Comparison of ENCODE assay signal across 11 cellular contexts in genomic region chrX:52363247-52363883, GRCh38. TPM values are rescaled to one million over a fixed set of nuclear protein-coding genes. Genes with fewer than 3 reads are reported as not detected.
DNase-seq lines count a peak whose midpoint lies in the region; ATAC-seq, FAIRE-seq and TF ChIP-seq lines count a peak whose summit lies in the region.
"Had no signal": no experiment of that assay in that cellular context is flagged by ENCODE, and none has a peak within 500 bp of the region (broad histone marks: within the 10 kb centered on the region; RNA-seq: fewer than 3 reads in every experiment).

No MANE protein-coding gene starts in this region.

- DNase-seq in DMS79 treated with DMSO at 0.1 percent for 48 hours (lab: John Stamatoyannopoulos, UW), result peak; percentile 12
- DNase-seq in LoVo (ENCODE audit: low spot score), result peak; percentile 12
- DNase-seq in brain microvascular endothelial cell, result peak; percentile 12
- no peak for DNase-seq in HepG2 (ENCODE audit: low spot score)
- no peak for DNase-seq in activated T-helper 1 cell treated with anti-CD3 and anti-CD28 coated beads, Interleukin-12 subunit alpha, Interleukin-12 subunit beta, Interleukin-2, Interleukin-4 antibody, amounts not matched to agents 30 ng/mL and 10 ng/mL and 1 ng/mL, durations not matched to agents 14 hours and 24 hours and 36 hours (ENCODE audit: low spot score)
- DNase-seq: activated CD4-positive, alpha-beta T cell treated with anti-CD3 and anti-CD28 coated beads for 4 hours; activated effector memory CD4-positive, alpha-beta T cell treated with Interleukin-2 at 50 U/mL for 16 hours; NCI-H2107 had no signal

- BruUV-seq in HepG2 (replicated peaks; lab: Mats Ljungman, UMichigan), result no TSS peak

- no peaks in the 10 kb centered on the region for H3K36me3 Mint-ChIP-seq in activated T-helper 1 cell treated with anti-CD3 and anti-CD28 coated beads, Interleukin-12 subunit alpha, Interleukin-12 subunit beta, Interleukin-2, Interleukin-4 antibody, amounts not matched to agents 30 ng/mL and 10 ng/mL and 1 ng/mL, durations not matched to agents 14 hours and 24 hours and 36 hours (ENCODE audit: low read depth)

- no peak overlapping the region for H3K27ac ChIP-seq in brain microvascular endothelial cell
- no peak overlapping the region for H3K27ac ChIP-seq in HepG2 (ENCODE audit: extremely low read length, insufficient read depth, low read length)

- no peaks in the 10 kb centered on the region for H3K36me3 ChIP-seq in brain microvascular endothelial cell (replicated peaks)
- no peaks in the 10 kb centered on the region for H3K36me3 ChIP-seq in HepG2 (replicated peaks in 1 of 2; ENCODE audit: control insufficient read depth in 1 of 2, insufficient read depth in 2 of 2, low read length in 2 of 2)

- TF ChIP-seq POLR2A in HepG2 (IDR thresholded peaks at IDR 0.05; ENCODE audit: insufficient read depth in 1 of 2, low read depth in 2 of 2, low read length in 2 of 2), result no peak

- H3K4me1 ChIP-seq in HepG2 (ENCODE audit: insufficient read depth, low read length), result no peaks in the 10 kb centered on the region

- H3K27me3 ChIP-seq in brain microvascular endothelial cell (replicated peaks) (no peaks in the 10 kb centered on the region), HepG2 (ENCODE audit: control insufficient read depth in 1 of 2, insufficient read depth in 2 of 2, low read length in 2 of 2) (no peaks in the 10 kb centered on the region)

- ATAC-seq in HepG2 (no peak), HG03108 (IDR thresholded peaks at IDR 0.05; ENCODE audit: unreplicated experiment) (no peak), HG02840 (IDR thresholded peaks at IDR 0.05; ENCODE audit: low FRiP score, unreplicated experiment) (no peak), HG02870 (IDR thresholded peaks at IDR 0.05; ENCODE audit: unreplicated experiment) (no peak)

- H3K9ac ChIP-seq in HepG2 (ENCODE audit: insufficient read depth, low read depth, low read length), result no peak overlapping the region

- H3K4me2 ChIP-seq in HepG2 (ENCODE audit: low read depth, low read length), result no peak overlapping the region

- H3K27ac Mint-ChIP-seq in activated T-helper 1 cell treated with anti-CD3 and anti-CD28 coated beads, Interleukin-12 subunit alpha, Interleukin-12 subunit beta, Interleukin-2, Interleukin-4 antibody, amounts not matched to agents 30 ng/mL and 10 ng/mL and 1 ng/mL, durations not matched to agents 14 hours and 24 hours and 36 hours, result no peak overlapping the region

- POLR2A ChIA-PET in HepG2 (lab: Yijun Ruan, JAX), result no interaction called here

- CTCF ChIA-PET in HepG2 (lab: Yijun Ruan, JAX; ENCODE audit: low intra/inter-chr PET ratio, low total read pairs), result no interaction called here

- no peaks in the 10 kb centered on the region for H3K4me1 Mint-ChIP-seq in activated T-helper 1 cell treated with anti-CD3 and anti-CD28 coated beads, Interleukin-12 subunit alpha, Interleukin-12 subunit beta, Interleukin-2, Interleukin-4 antibody, amounts not matched to agents 30 ng/mL and 10 ng/mL and 1 ng/mL, durations not matched to agents 14 hours and 24 hours and 36 hours (ENCODE audit: low read depth)

- peaks cover 4% of the 10 kb centered on the region for H3K27me3 Mint-ChIP-seq in activated T-helper 1 cell treated with anti-CD3 and anti-CD28 coated beads, Interleukin-12 subunit alpha, Interleukin-12 subunit beta, Interleukin-2, Interleukin-4 antibody, amounts not matched to agents 30 ng/mL and 10 ng/mL and 1 ng/mL, durations not matched to agents 14 hours and 24 hours and 36 hours (ENCODE audit: insufficient read depth)

- TF ChIP-seq EP300 in HepG2 (IDR thresholded peaks at IDR 0.05; ENCODE audit: low read depth in 2 of 2, low read length in 2 of 2) (no peak), HepG2 (CRISPR knock-in tag; IDR thresholded peaks at IDR 0.05; ENCODE audit: borderline replicate concordance) (no peak)

- no peaks in the 10 kb centered on the region for H3K9me3 Mint-ChIP-seq in activated T-helper 1 cell treated with anti-CD3 and anti-CD28 coated beads, Interleukin-12 subunit alpha, Interleukin-12 subunit beta, Interleukin-2, Interleukin-4 antibody, amounts not matched to agents 30 ng/mL and 10 ng/mL and 1 ng/mL, durations not matched to agents 14 hours and 24 hours and 36 hours

- H4K20me1 ChIP-seq in HepG2 (ENCODE audit: insufficient read depth, low read length), result no peaks in the 10 kb centered on the region

- TF ChIP-seq CTCF in brain microvascular endothelial cell (IDR thresholded peaks at IDR 0.05; ENCODE audit: low read depth, low read length, missing control alignments), result peak; percentile 36
- TF ChIP-seq CTCF in HepG2 (CRISPR knock-in tag; IDR thresholded peaks at IDR 0.05), result no peak

- no peak overlapping the region for H3K4me3 Mint-ChIP-seq in activated T-helper 1 cell treated with anti-CD3 and anti-CD28 coated beads, Interleukin-12 subunit alpha, Interleukin-12 subunit beta, Interleukin-2, Interleukin-4 antibody, amounts not matched to agents 30 ng/mL and 10 ng/mL and 1 ng/mL, durations not matched to agents 14 hours and 24 hours and 36 hours

- H2AFZ ChIP-seq in HepG2 (ENCODE audit: low read length), result no peak overlapping the region

- in situ Hi-C loops in brain microvascular endothelial cell (cut with HindIII; ENCODE audit: low pct_ligation_motif_present, low sequenced_read_pairs), result no loop called here
- in situ Hi-C loops in HepG2 (cut with HindIII; ENCODE audit: extremely low pct_ligation_motif_present, low pct_unique_long_range_greater_than_20kb), result no loop called here

- no peaks in the 10 kb centered on the region for H3K9me3 ChIP-seq in HepG2 (ENCODE audit: low read length)

- H3K79me2 ChIP-seq in HepG2 (ENCODE audit: insufficient read depth, low read length), result no peaks in the 10 kb centered on the region

- WGBS in HepG2 (ENCODE audit: low lambda C conversion rate), result 0% methylated on average over 5 of the region's 8 CpGs

- no peak for TF ChIP-seq RAD21 in HepG2 (CRISPR knock-in tag; IDR thresholded peaks at IDR 0.05)

- H3K4me3 ChIP-seq in brain microvascular endothelial cell (ENCODE audit: low read depth, low read length), result no peak overlapping the region
- no peak overlapping the region for H3K4me3 ChIP-seq in HepG2 (replicated peaks in 1 of 3; ENCODE audit: insufficient read depth in 1 of 3, low read depth in 2 of 3, low read length in 3 of 3)

- intact Hi-C loops in HepG2 (cut with micrococcal nuclease; ENCODE audit: unreplicated experiment), result no loop called here
- intact Hi-C loops in activated T-helper 1 cell treated with anti-CD3 and anti-CD28 coated beads, Interleukin-12 subunit alpha, Interleukin-12 subunit beta, Interleukin-2, Interleukin-4 antibody, amounts not matched to agents 30 ng/mL and 10 ng/mL and 1 ng/mL, durations not matched to agents 14 hours and 24 hours and 36 hours (cut with micrococcal nuclease), result no loop called here

- FAIRE-seq in HepG2 (lab: Jason Lieb, UNC), result peak; percentile 23

TF ChIP-seq in HepG2, 621 proteins besides CTCF, POLR2A, EP300 and RAD21 (continues in another document):
- TF ChIP-seq, protein P1, sequence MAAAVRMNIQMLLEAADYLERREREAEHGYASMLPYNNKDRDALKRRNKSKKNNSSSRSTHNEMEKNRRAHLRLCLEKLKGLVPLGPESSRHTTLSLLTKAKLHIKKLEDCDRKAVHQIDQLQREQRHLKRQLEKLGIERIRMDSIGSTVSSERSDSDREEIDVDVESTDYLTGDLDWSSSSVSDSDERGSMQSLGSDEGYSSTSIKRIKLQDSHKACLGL (CRISPR knock-in tag; IDR thresholded peaks at IDR 0.05), result no peak
- no peak for TF ChIP-seq SRSF9 (IDR thresholded peaks at IDR 0.05; ENCODE audit: borderline replicate concordance, insufficient read depth, low read depth, low read length, poor library complexity, severe bottlenecking)
- TF ChIP-seq ZNF780A (CRISPR knock-in tag; IDR thresholded peaks at IDR 0.05), result no peak
- no peak for TF ChIP-seq HNRNPH1 (optimal IDR thresholded peaks at IDR 0.05; ENCODE audit: low read depth, low read length)
- TF ChIP-seq, protein P2, sequence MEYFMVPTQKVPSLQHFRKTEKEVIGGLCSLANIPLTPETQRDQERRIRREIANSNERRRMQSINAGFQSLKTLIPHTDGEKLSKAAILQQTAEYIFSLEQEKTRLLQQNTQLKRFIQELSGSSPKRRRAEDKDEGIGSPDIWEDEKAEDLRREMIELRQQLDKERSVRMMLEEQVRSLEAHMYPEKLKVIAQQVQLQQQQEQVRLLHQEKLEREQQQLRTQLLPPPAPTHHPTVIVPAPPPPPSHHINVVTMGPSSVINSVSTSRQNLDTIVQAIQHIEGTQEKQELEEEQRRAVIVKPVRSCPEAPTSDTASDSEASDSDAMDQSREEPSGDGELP (IDR thresholded peaks at IDR 0.05; ENCODE audit: borderline replicate concordance, low read depth), result no peak
- TF ChIP-seq ZNF20 (CRISPR knock-in tag; IDR thresholded peaks at IDR 0.05), result no peak
- TF ChIP-seq ZNF496 (CRISPR knock-in tag; IDR thresholded peaks at IDR 0.05; ENCODE audit: insufficient replicate concordance), result no peak
- TF ChIP-seq SALL2 (CRISPR knock-in tag; IDR thresholded peaks at IDR 0.05), result no peak

RNA-seq across cellular contexts. Expression of gene XAGE2, which starts 5.5 kb away (rescaled TPM):
- not detected in 2 replicates for total RNA-seq in HepG2 (2016; rRNA removed; fragmentation: Illumina TruSeq; extraction: Trizol)
- total RNA-seq in HepG2 (2016; cell fraction: cytosol; rRNA removed; fragmentation: Illumina TruSeq; extraction: Trizol; ENCODE audit: low read depth), result not detected in 2 replicates
- not detected in 2 replicates for total RNA-seq in HepG2 (2016; cell fraction: insoluble cytoplasmic fraction; rRNA removed; fragmentation: Illumina TruSeq; extraction: Trizol)
- not detected in 2 replicates for total RNA-seq in HepG2 (2016; cell fraction: membrane; rRNA removed; fragmentation: Illumina TruSeq; extraction: Trizol)
- total RNA-seq in HepG2 (2016; cell fraction: nucleus; rRNA removed; fragmentation: Illumina TruSeq; extraction: Trizol), result not detected in 2 replicates
- polyA plus RNA-seq in HepG2 (2011; rRNA removed), result not detected in 2 replicates
- polyA plus RNA-seq in HepG2 (2011; cell fraction: cytosol; rRNA removed), result not detected in 2 replicates
- polyA plus RNA-seq in HepG2 (2011; cell fraction: nucleus; rRNA removed), result not detected in 2 replicates
- not detected in 2 replicates for polyA plus RNA-seq in HepG2 (2012)
- polyA plus RNA-seq in HepG2 (2016; cell fraction: cytosol; fragmentation: Illumina TruSeq; extraction: Trizol; ENCODE audit: low read depth), result not detected in 2 replicates
- not detected in 2 replicates for polyA plus RNA-seq in HepG2 (2016; cell fraction: insoluble cytoplasmic fraction; fragmentation: Illumina TruSeq; extraction: Trizol; ENCODE audit: low read depth)
- not detected in 2 replicates for polyA plus RNA-seq in HepG2 (2016; cell fraction: membrane; fragmentation: Illumina TruSeq; extraction: Trizol; ENCODE audit: low read depth)
- not detected in 2 replicates for polyA plus RNA-seq in HepG2 (2016; cell fraction: nucleus; fragmentation: Illumina TruSeq; extraction: Trizol; ENCODE audit: insufficient read depth, low read depth)
- polyA minus RNA-seq in HepG2 (2011; rRNA and poly(A)+ RNA removed; ENCODE audit: low replicate concordance), result not detected in 2 replicates
- polyA minus RNA-seq in HepG2 (2011; cell fraction: cytosol; rRNA and poly(A)+ RNA removed), result not detected in 2 replicates
- not detected in 2 replicates for polyA minus RNA-seq in HepG2 (2011; cell fraction: nucleus; rRNA and poly(A)+ RNA removed)
- not detected in 2 replicates for total RNA-seq in activated T-helper 1 cell treated with anti-CD3 and anti-CD28 coated beads, Interleukin-12 subunit alpha, Interleukin-12 subunit beta, Interleukin-2, Interleukin-4 antibody, amounts not matched to agents 30 ng/mL and 10 ng/mL and 1 ng/mL, durations not matched to agents 14 hours and 24 hours and 36 hours

Comparison
In these comparisons a context has a peak if more than half of its experiments do, and no peak if none do; other contexts are left out.
1. DNase-seq: peak in DMS79 treated with DMSO at 0.1 percent for 48 hours (single experiment), LoVo (single experiment) and brain microvascular endothelial cell (single experiment); none in HepG2 (single experiment) and activated T-helper 1 cell treated with anti-CD3 and anti-CD28 coated beads, Interleukin-12 subunit alpha, Interleukin-12 subunit beta, Interleukin-2, Interleukin-4 antibody, amounts not matched to agents 30 ng/mL and 10 ng/mL and 1 ng/mL, durations not matched to agents 14 hours and 24 hours and 36 hours (single experiment).